Comparison of ENCODE assay signal across 10 cellular contexts in the genomic region with DNA sequence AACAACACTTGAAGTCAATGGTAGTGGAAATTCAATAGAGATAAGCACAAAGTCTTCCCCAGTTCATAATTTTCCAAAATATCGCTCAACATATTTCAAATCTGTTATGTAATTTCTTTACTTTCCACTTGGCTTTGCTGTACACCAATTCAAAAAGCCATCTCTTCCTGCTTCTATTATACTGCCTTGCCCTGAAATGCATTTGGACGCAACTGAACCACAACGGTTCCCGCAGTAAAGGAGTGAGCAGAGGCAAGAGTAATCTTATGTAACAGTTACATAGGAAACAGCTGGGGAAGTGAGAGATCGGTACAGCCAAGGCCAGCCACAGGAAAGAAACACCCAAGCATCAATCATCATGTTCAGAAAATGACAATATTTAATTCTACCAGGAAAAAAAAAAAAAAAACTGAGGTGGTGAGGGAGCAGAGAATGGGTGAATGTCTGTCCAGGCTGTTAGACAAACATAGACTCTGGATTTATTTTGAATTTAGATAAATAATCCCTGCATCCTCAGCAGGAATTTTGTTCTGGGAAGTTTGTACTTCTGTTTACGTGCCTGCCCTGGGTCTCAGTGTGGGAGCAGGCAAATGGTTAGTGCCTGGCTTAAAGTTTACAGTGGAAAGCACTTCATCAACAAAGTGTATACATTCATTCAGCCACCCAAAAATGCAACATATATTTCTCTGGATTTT.
DNase-seq lines count a peak whose midpoint lies in the region; ATAC-seq and TF ChIP-seq lines count a peak whose summit lies in the region.
"Had no signal": no experiment of that assay in that cellular context is flagged by ENCODE, and none has a peak within 500 bp of the region (broad histone marks: within the 10 kb centered on the region; RNA-seq: fewer than 3 reads in every experiment).

No MANE protein-coding gene starts in this region.

- no peaks in the 10 kb centered on the region for H3K36me3 Mint-ChIP-seq in activated naive CD8-positive, alpha-beta T cell treated with anti-CD3 and anti-CD28 coated beads, Interleukin-2, amount 50 U/mL, for 24 hours (ENCODE audit: low read depth)
- no peaks in the 10 kb centered on the region for H3K36me3 Mint-ChIP-seq in natural killer cell treated with Interleukin-12 subunit alpha and Interleukin-12 subunit beta and Interleukin-15 and Interleukin-18, amount 100 ng/mL, for 72 hours
- H3K36me3 Mint-ChIP-seq: neural progenitor cell had no signal

- peak; percentile 64 for ATAC-seq in activated naive CD8-positive, alpha-beta T cell treated with anti-CD3 and anti-CD28 coated beads, Interleukin-2, amount 50 U/mL, for 24 hours
- ATAC-seq in natural killer cell treated with Interleukin-12 subunit alpha and Interleukin-12 subunit beta and Interleukin-15 and Interleukin-18, amount 100 ng/mL, for 72 hours = peak; percentile 80 to 87
- ATAC-seq in HG02885 (IDR thresholded peaks at IDR 0.05; ENCODE audit: poor library complexity, unreplicated experiment) (no peak), GM18858 (IDR thresholded peaks at IDR 0.05; ENCODE audit: unreplicated experiment) (no peak)

- no peaks in the 10 kb centered on the region for H3K27me3 Mint-ChIP-seq in activated naive CD8-positive, alpha-beta T cell treated with anti-CD3 and anti-CD28 coated beads, Interleukin-2, amount 50 U/mL, for 24 hours
- H3K27me3 Mint-ChIP-seq in natural killer cell treated with Interleukin-12 subunit alpha and Interleukin-12 subunit beta and Interleukin-15 and Interleukin-18, amount 100 ng/mL, for 72 hours = no peaks in the 10 kb centered on the region

- no peaks in the 10 kb centered on the region for H3K9me3 Mint-ChIP-seq in activated naive CD8-positive, alpha-beta T cell treated with anti-CD3 and anti-CD28 coated beads, Interleukin-2, amount 50 U/mL, for 24 hours
- no peaks in the 10 kb centered on the region for H3K9me3 Mint-ChIP-seq in natural killer cell treated with Interleukin-12 subunit alpha and Interleukin-12 subunit beta and Interleukin-15 and Interleukin-18, amount 100 ng/mL, for 72 hours
- H3K9me3 Mint-ChIP-seq: neural progenitor cell had no signal

- H3K4me3 Mint-ChIP-seq in activated naive CD8-positive, alpha-beta T cell treated with anti-CD3 and anti-CD28 coated beads, Interleukin-2, amount 50 U/mL, for 24 hours = peak overlapping the region; percentile 33
- H3K4me3 Mint-ChIP-seq in natural killer cell treated with Interleukin-12 subunit alpha and Interleukin-12 subunit beta and Interleukin-15 and Interleukin-18, amount 100 ng/mL, for 72 hours = peak overlapping the region; percentile 71
- H3K4me3 Mint-ChIP-seq: neural progenitor cell had no signal

- TF ChIP-seq CTCF in GM12865 (IDR thresholded peaks at IDR 0.05; ENCODE audit: insufficient read depth, low read depth, low read length, missing control alignments) = no peak

- no peak overlapping the region for H3K4me3 ChIP-seq in GM12865 (ENCODE audit: low read depth, low read length)
- H3K4me3 ChIP-seq: neural progenitor cell had no signal

- 0 out of 2 replicates have a peak, but pooled peaks have one; percentile 36 for TF ChIP-seq POLR2A in Raji (IDR thresholded peaks at IDR 0.05; ENCODE audit: insufficient read depth, low read depth, low read length)

- peaks cover 59% of the 10 kb centered on the region for H3K4me1 Mint-ChIP-seq in activated naive CD8-positive, alpha-beta T cell treated with anti-CD3 and anti-CD28 coated beads, Interleukin-2, amount 50 U/mL, for 24 hours
- H3K4me1 Mint-ChIP-seq in natural killer cell treated with Interleukin-12 subunit alpha and Interleukin-12 subunit beta and Interleukin-15 and Interleukin-18, amount 100 ng/mL, for 72 hours (ENCODE audit: low read depth in 2 of 2) = peaks cover 58 to 67% of the 10 kb centered on the region in 2 donors
- H3K4me1 Mint-ChIP-seq: neural progenitor cell had no signal

- peak overlapping the region; percentile 55 for H3K27ac Mint-ChIP-seq in activated naive CD8-positive, alpha-beta T cell treated with anti-CD3 and anti-CD28 coated beads, Interleukin-2, amount 50 U/mL, for 24 hours
- peak overlapping the region; percentile 76 to 79 for H3K27ac Mint-ChIP-seq in natural killer cell treated with Interleukin-12 subunit alpha and Interleukin-12 subunit beta and Interleukin-15 and Interleukin-18, amount 100 ng/mL, for 72 hours
- H3K27ac Mint-ChIP-seq: neural progenitor cell had no signal

- DNase-seq in GM12865 (ENCODE audit: low read depth) = peak; percentile 9
- DNase-seq in activated naive CD8-positive, alpha-beta T cell treated with anti-CD3 and anti-CD28 coated beads, Interleukin-2, amount 50 U/mL, for 24 hours = no peak
- DNase-seq in natural killer cell treated with Interleukin-12 subunit alpha and Interleukin-12 subunit beta and Interleukin-15 and Interleukin-18, amount 100 ng/mL, for 72 hours (ENCODE audit: low spot score) = peak; percentile 71
- no peak for DNase-seq in HUDEP-2 (lab: John Stamatoyannopoulos, UW; ENCODE audit: unreplicated experiment in 76 of 76)
- no peak for DNase-seq in ureter (ENCODE audit: low spot score)
- DNase-seq: activated CD4-positive, CD25-positive, alpha-beta regulatory T cell treated with anti-CD3 and anti-CD28 coated beads, Interleukin-2, amount 50 U/mL, for 72 hours had no signal

Comparison
In these comparisons a context has a peak if more than half of its experiments do, and no peak if none do; other contexts are left out.
1. DNase-seq: peak in GM12865 (single experiment) and natural killer cell treated with Interleukin-12 subunit alpha and Interleukin-12 subunit beta and Interleukin-15 and Interleukin-18, amount 100 ng/mL, for 72 hours (single experiment); none in activated naive CD8-positive, alpha-beta T cell treated with anti-CD3 and anti-CD28 coated beads, Interleukin-2, amount 50 U/mL, for 24 hours (single experiment), HUDEP-2 (0 of 76) and ureter (single experiment).
2. ATAC-seq: peak in activated naive CD8-positive, alpha-beta T cell treated with anti-CD3 and anti-CD28 coated beads, Interleukin-2, amount 50 U/mL, for 24 hours (single experiment) and natural killer cell treated with Interleukin-12 subunit alpha and Interleukin-12 subunit beta and Interleukin-15 and Interleukin-18, amount 100 ng/mL, for 72 hours (2 of 2); none in HG02885 (single experiment) and GM18858 (single experiment).